Comparison of ENCODE assay signal across 8 cellular contexts in the genomic region with DNA sequence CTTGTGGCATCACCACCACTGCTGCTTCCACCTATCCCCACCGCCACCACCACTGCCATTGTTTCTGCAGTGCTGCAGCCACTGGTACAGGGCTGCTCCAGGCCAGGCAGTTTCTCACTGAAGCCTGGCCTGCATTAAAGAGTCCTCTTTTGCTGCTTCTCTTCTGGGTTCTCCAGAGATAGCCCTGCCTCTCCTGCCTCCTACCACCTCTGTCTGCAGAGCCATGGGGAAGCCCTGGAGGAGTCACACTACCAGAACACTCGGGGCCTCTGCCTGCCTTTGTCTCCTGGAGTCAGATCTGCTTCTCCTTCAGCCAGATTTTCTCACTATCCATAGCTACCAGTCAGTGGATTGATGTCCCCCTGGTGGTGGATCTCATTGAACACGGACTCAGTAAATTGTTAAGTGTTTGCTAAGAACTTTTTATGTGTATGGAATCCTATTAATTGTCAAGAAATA. TPM values are rescaled to one million over a fixed set of nuclear protein-coding genes. Genes with fewer than 3 reads are reported as not detected.
DNase-seq lines count a peak whose midpoint lies in the region; ATAC-seq and TF ChIP-seq lines count a peak whose summit lies in the region.

No MANE protein-coding gene starts in this region.

- peak overlapping the region in 1 of 10 donors; percentile 46 for H3K27ac Mint-ChIP-seq in naive thymus-derived CD8-positive, alpha-beta T cell

- peak; percentile 42 for TF ChIP-seq CTCF in GM12864 (IDR thresholded peaks at IDR 0.05; ENCODE audit: low read depth, low read length, missing control alignments)
- TF ChIP-seq CTCF in lower lobe of right lung (IDR thresholded peaks at IDR 0.05), result peak; percentile 56

- H3K4me3 Mint-ChIP-seq in naive thymus-derived CD8-positive, alpha-beta T cell, result no peak overlapping the region

- H3K9me3 ChIP-seq in lower lobe of right lung, result no peaks in the 10 kb centered on the region

- no peak overlapping the region for H3K27ac ChIP-seq in lower lobe of right lung

- peak; percentile 70 to 82 for ATAC-seq in lower lobe of right lung
- ATAC-seq in naive thymus-derived CD8-positive, alpha-beta T cell, result no peak
- ATAC-seq in GM19023 (IDR thresholded peaks at IDR 0.05; ENCODE audit: unreplicated experiment), result no peak

- no peaks in the 10 kb centered on the region for H3K36me3 ChIP-seq in lower lobe of right lung

- intact Hi-C loops in lower lobe of right lung (cut with DNase I), result no loop called here

- peaks cover 18 to 28% (median 24%) of the 10 kb centered on the region in 5 donors for H3K27me3 Mint-ChIP-seq in naive thymus-derived CD8-positive, alpha-beta T cell

- H3K4me1 ChIP-seq in lower lobe of right lung, result peaks cover 6% of the 10 kb centered on the region

- H3K27me3 ChIP-seq in lower lobe of right lung (ENCODE audit: low read depth), result no peaks in the 10 kb centered on the region

- POLR2A ChIA-PET in naive thymus-derived CD8-positive, alpha-beta T cell (lab: Charles Lee), result no interaction called here

- peaks cover 0 to 25% (median 0%) of the 10 kb centered on the region in 3 donors for H3K36me3 Mint-ChIP-seq in naive thymus-derived CD8-positive, alpha-beta T cell

- no peak for DNase-seq in GM12864 (ENCODE audit: low read depth)
- peak; percentile 2 for DNase-seq in NCI-H2171 treated with DMSO at 0.1 percent for 48 hours (lab: John Stamatoyannopoulos, UW)
- DNase-seq in cerebellar cortex (ENCODE audit: low spot score), result peak; percentile 67
- no peak for DNase-seq in lower lobe of right lung
- DNase-seq in activated T-cell treated with anti-CD3 and anti-CD28 coated beads, Interleukin-2, amount 50 U/mL, for 48 hours, result no peak
- DNase-seq in naive thymus-derived CD8-positive, alpha-beta T cell, result no peak
- no peak for DNase-seq in activated T-cell treated with anti-CD3 and anti-CD28 coated beads for 4 hours

- H3K4me1 Mint-ChIP-seq in naive thymus-derived CD8-positive, alpha-beta T cell, result no peaks in the 10 kb centered on the region

- H3K4me3 ChIP-seq in GM12864 (ENCODE audit: low read depth, low read length) (no peak overlapping the region), lower lobe of right lung (no peak overlapping the region)

- peaks cover 0 to 24% (median 13%) of the 10 kb centered on the region in 9 donors for H3K9me3 Mint-ChIP-seq in naive thymus-derived CD8-positive, alpha-beta T cell

RNA-seq across cellular contexts. Expression of a gene that starts 37.7 kb away (rescaled TPM):
- total RNA-seq in lower lobe of right lung, result 48.4 TPM
- not detected for total RNA-seq in naive thymus-derived CD8-positive, alpha-beta T cell
- polyA plus RNA-seq in naive thymus-derived CD8-positive, alpha-beta T cell, result not detected

Comparison
In these comparisons a context has a peak if more than half of its experiments do, and no peak if none do; other contexts are left out.
1. DNase-seq: peak in NCI-H2171 treated with DMSO at 0.1 percent for 48 hours (single experiment) and cerebellar cortex (single experiment); none in GM12864 (single experiment), lower lobe of right lung (single experiment), activated T-cell treated with anti-CD3 and anti-CD28 coated beads, Interleukin-2, amount 50 U/mL, for 48 hours (0 of 2), naive thymus-derived CD8-positive, alpha-beta T cell (0 of 10) and activated T-cell treated with anti-CD3 and anti-CD28 coated beads for 4 hours (single experiment).
2. ATAC-seq: peak in lower lobe of right lung (2 of 2); none in naive thymus-derived CD8-positive, alpha-beta T cell (0 of 2) and GM19023 (single experiment).
3. RNA of a gene that starts 37.7 kb away (total RNA-seq): 48.4 TPM in lower lobe of right lung (single experiment); not detected in naive thymus-derived CD8-positive, alpha-beta T cell; every median in the first group is over 10 times any median in the second.